8 cellular contexts compared by ENCODE assay signal in genomic region chr10:86969421-86970041, GRCh38. TPM values are rescaled to one million over a fixed set of nuclear protein-coding genes. Genes with fewer than 3 reads are reported as not detected.
DNase-seq lines count a peak whose midpoint lies in the region; ATAC-seq and TF ChIP-seq lines count a peak whose summit lies in the region.

No MANE protein-coding gene starts in this region.

- DNase-seq in Right ventricle myocardium inferior (ENCODE audit: missing footprints): no peak
- DNase-seq in left cardiac atrium: no peak
- DNase-seq in coronary artery (ENCODE audit: low spot score): peak; percentile 79
- DNase-seq in mesothelial cell of epicardium (ENCODE audit: low spot score in 2 of 2, unreplicated experiment in 2 of 2): peak in 1 of 2 experiments; percentile 37
- DNase-seq in aorta: peak in 1 of 2 donors; percentile 75
- DNase-seq in SKM-1 treated with dmso at 0.1 percent for 144 hours (lab: John Stamatoyannopoulos, UW; ENCODE audit: unreplicated experiment): no peak
- no peak for DNase-seq in activated CD8-positive, alpha-beta T cell treated with anti-CD3 and anti-CD28 coated beads, Interleukin-2, amount 10 ng/mL, durations not matched to agents 7 days and 5 days

- peak overlapping the region; percentile 83 for H3K4me3 Mint-ChIP-seq in mesothelial cell of epicardium
- H3K4me3 Mint-ChIP-seq in activated CD8-positive, alpha-beta T cell treated with anti-CD3 and anti-CD28 coated beads, Interleukin-2, amount 10 ng/mL, durations not matched to agents 7 days and 5 days: no peak overlapping the region

- peaks cover 50% of the 10 kb centered on the region for H3K4me1 Mint-ChIP-seq in mesothelial cell of epicardium
- peaks cover 23% of the 10 kb centered on the region for H3K4me1 Mint-ChIP-seq in activated CD8-positive, alpha-beta T cell treated with anti-CD3 and anti-CD28 coated beads, Interleukin-2, amount 10 ng/mL, durations not matched to agents 7 days and 5 days (ENCODE audit: low read depth)

- H3K4me3 ChIP-seq in coronary artery: peak overlapping the region; percentile 79
- peak overlapping the region; percentile 64 to 67 for H3K4me3 ChIP-seq in aorta (ENCODE audit: low read length in 2 of 2)

- H3K9me3 Mint-ChIP-seq in mesothelial cell of epicardium: no peaks in the 10 kb centered on the region
- H3K9me3 Mint-ChIP-seq in activated CD8-positive, alpha-beta T cell treated with anti-CD3 and anti-CD28 coated beads, Interleukin-2, amount 10 ng/mL, durations not matched to agents 7 days and 5 days (ENCODE audit: insufficient read depth): no peaks in the 10 kb centered on the region

- H3K9me3 ChIP-seq in aorta (ENCODE audit: control insufficient read depth, low read length): no peaks in the 10 kb centered on the region

- H3K36me3 ChIP-seq in aorta (ENCODE audit: control insufficient read depth in 1 of 2, insufficient read depth in 2 of 2, low read length in 1 of 2): no peaks in the 10 kb centered on the region

- TF ChIP-seq CTCF in coronary artery (IDR thresholded peaks at IDR 0.05) (no peak), mesothelial cell of epicardium (IDR thresholded peaks at IDR 0.05; ENCODE audit: unreplicated experiment) (no peak)

- peak overlapping the region; percentile 25 for H3K27ac Mint-ChIP-seq in mesothelial cell of epicardium
- no peak overlapping the region for H3K27ac Mint-ChIP-seq in activated CD8-positive, alpha-beta T cell treated with anti-CD3 and anti-CD28 coated beads, Interleukin-2, amount 10 ng/mL, durations not matched to agents 7 days and 5 days

- intact Hi-C loops in Right ventricle myocardium inferior (cut with DNase I): loop anchor here (2.0 to 5.0 kb wide), 4 partner anchors 15 to 272 kb away; partner anchors contain the start of genes GLUD1 and SHLD2
- intact Hi-C loops in left cardiac atrium (cut with DNase I): no loop called here
- intact Hi-C loops in aorta (cut with DNase I): loop anchor here in 1 of 2 donors (2.0 kb wide), 1 partner anchor 125 kb away; the partner anchor contains the start of genes GLUD1 and SHLD2

- no peaks in the 10 kb centered on the region for H3K4me1 ChIP-seq in aorta (ENCODE audit: control insufficient read depth in 1 of 2, insufficient read depth in 2 of 2, low read length in 2 of 2)

- H3K36me3 Mint-ChIP-seq in mesothelial cell of epicardium: no peaks in the 10 kb centered on the region
- no peaks in the 10 kb centered on the region for H3K36me3 Mint-ChIP-seq in activated CD8-positive, alpha-beta T cell treated with anti-CD3 and anti-CD28 coated beads, Interleukin-2, amount 10 ng/mL, durations not matched to agents 7 days and 5 days (ENCODE audit: low read depth)

- H3K27me3 ChIP-seq in aorta (ENCODE audit: control insufficient read depth in 1 of 2, insufficient read depth in 2 of 2, low read length in 1 of 2): no peaks in the 10 kb centered on the region

- CTCF ChIA-PET in activated CD8-positive, alpha-beta T cell treated with anti-CD3 and anti-CD28 coated beads, Interleukin-2, amount 10 ng/mL, durations not matched to agents 7 days and 5 days (lab: Charles Lee): interaction anchor here (0.7 to 1.7 kb wide), 3 partner anchors 29 to 32 kb away, joined by 3 to 4 read pairs (median 3); no protein-coding TSS in a partner anchor

- ATAC-seq in Right ventricle myocardium inferior (peak; percentile 2), left cardiac atrium (no peak), aorta (ENCODE audit: low FRiP score) (peak; percentile 0), HG02885 (IDR thresholded peaks at IDR 0.05; ENCODE audit: poor library complexity, unreplicated experiment) (no peak)
- ATAC-seq in activated CD8-positive, alpha-beta T cell treated with anti-CD3 and anti-CD28 coated beads, Interleukin-2, amount 10 ng/mL, durations not matched to agents 7 days and 5 days: no peak

- H3K27me3 Mint-ChIP-seq in mesothelial cell of epicardium (ENCODE audit: low read depth): peaks cover 7% of the 10 kb centered on the region
- H3K27me3 Mint-ChIP-seq in activated CD8-positive, alpha-beta T cell treated with anti-CD3 and anti-CD28 coated beads, Interleukin-2, amount 10 ng/mL, durations not matched to agents 7 days and 5 days (ENCODE audit: low read depth): peaks cover 33% of the 10 kb centered on the region

- WGBS in aorta, 2 donors: 9% methylated on average over 8 of the region's 8 CpGs

- H3K27ac ChIP-seq in coronary artery (peak overlapping the region; percentile 97 to 99), aorta (ENCODE audit: low read depth in 1 of 2, low read length in 2 of 2) (peak overlapping the region; percentile 87 to 92)

- POLR2A ChIA-PET in activated CD8-positive, alpha-beta T cell treated with anti-CD3 and anti-CD28 coated beads, Interleukin-2, amount 10 ng/mL, durations not matched to agents 7 days and 5 days (lab: Charles Lee): interaction anchor here (0.6 kb wide), 1 partner anchor 212 kb away, joined by 3 read pairs; no protein-coding TSS in a partner anchor

RNA-seq across cellular contexts. Expression of gene ADIRF, which starts 1.2 kb away (rescaled TPM):
- total RNA-seq in Right ventricle myocardium inferior: 54.6 TPM
- total RNA-seq in left cardiac atrium: 100 to 1,000 TPM; 143 to 269 TPM
- 0.29 TPM in 1 of 3 replicates, not detected in the others for total RNA-seq in mesothelial cell of epicardium
- 100 to 1,000 TPM; 520 to 688 TPM for total RNA-seq in aorta
- 1,000 to 10,000 TPM in 1 of 2 donors, 100 to 1,000 TPM in 1; 715 to 1,837 TPM for polyA plus RNA-seq in aorta
- not detected for total RNA-seq in activated CD8-positive, alpha-beta T cell treated with anti-CD3 and anti-CD28 coated beads, Interleukin-2, amount 10 ng/mL, durations not matched to agents 7 days and 5 days

RNA-seq across cellular contexts. Expression of gene SNCG, which starts 11.1 kb away (rescaled TPM):
- total RNA-seq in Right ventricle myocardium inferior (24.7 TPM), left cardiac atrium (10 to 100 TPM; 27.8 to 51.0 TPM), mesothelial cell of epicardium (92.0 to 104 TPM (median 98.5 TPM) in 3 replicates), aorta (100 to 1,000 TPM in 1 of 2 donors, 10 to 100 TPM in 1; 70.0 to 123 TPM)
- polyA plus RNA-seq in aorta: 100 to 1,000 TPM in 1 of 2 donors, 10 to 100 TPM in 1; 74.0 to 209 TPM
- not detected for total RNA-seq in activated CD8-positive, alpha-beta T cell treated with anti-CD3 and anti-CD28 coated beads, Interleukin-2, amount 10 ng/mL, durations not matched to agents 7 days and 5 days

RNA-seq across cellular contexts. Expression of gene MMRN2, which starts 12.1 kb away (rescaled TPM):
- total RNA-seq in Right ventricle myocardium inferior: 35.8 TPM
- 10 to 100 TPM; 38.6 to 62.1 TPM for total RNA-seq in left cardiac atrium
- total RNA-seq in mesothelial cell of epicardium: 6.5 to 9.8 TPM (median 7.2 TPM) in 3 replicates
- total RNA-seq in aorta: 10 to 100 TPM; 50.5 to 85.6 TPM
- 1 to 10 TPM in 1 of 2 donors, under 1 TPM in 1; 0.63 to 8.5 TPM for polyA plus RNA-seq in aorta
- total RNA-seq in activated CD8-positive, alpha-beta T cell treated with anti-CD3 and anti-CD28 coated beads, Interleukin-2, amount 10 ng/mL, durations not matched to agents 7 days and 5 days: not detected

RNA-seq across cellular contexts. Expression of gene FAM25A, which starts 50.6 kb away (rescaled TPM):
- total RNA-seq in Right ventricle myocardium inferior (not detected), left cardiac atrium (not detected), mesothelial cell of epicardium (not detected in 3 replicates), aorta (not detected)
- polyA plus RNA-seq in aorta: not detected
- not detected for total RNA-seq in activated CD8-positive, alpha-beta T cell treated with anti-CD3 and anti-CD28 coated beads, Interleukin-2, amount 10 ng/mL, durations not matched to agents 7 days and 5 days

Comparison
In these comparisons a context has a peak if more than half of its experiments do, and no peak if none do; other contexts are left out.
1. ATAC-seq: peak in Right ventricle myocardium inferior (single experiment) and aorta (single experiment); none in left cardiac atrium (0 of 2), HG02885 (single experiment) and activated CD8-positive, alpha-beta T cell treated with anti-CD3 and anti-CD28 coated beads, Interleukin-2, amount 10 ng/mL, durations not matched to agents 7 days and 5 days (single experiment).
2. RNA of gene ADIRF, which starts 1.2 kb away (total RNA-seq): 520 to 688 TPM in aorta, 143 to 269 TPM in left cardiac atrium and 54.6 TPM in Right ventricle myocardium inferior (single experiment); 0.29 TPM in mesothelial cell of epicardium and not detected in activated CD8-positive, alpha-beta T cell treated with anti-CD3 and anti-CD28 coated beads, Interleukin-2, amount 10 ng/mL, durations not matched to agents 7 days and 5 days; every median in the first group is over 10 times any median in the second.
3. RNA of gene SNCG, which starts 11.1 kb away (total RNA-seq): 70.0 to 123 TPM in aorta, 92.0 to 104 TPM in mesothelial cell of epicardium, 27.8 to 51.0 TPM in left cardiac atrium and 24.7 TPM in Right ventricle myocardium inferior (single experiment); not detected in activated CD8-positive, alpha-beta T cell treated with anti-CD3 and anti-CD28 coated beads, Interleukin-2, amount 10 ng/mL, durations not matched to agents 7 days and 5 days; every median in the first group is over 10 times any median in the second.